ENCODE assay signal across 17 cellular contexts in genomic region chr3:152379415-152380042, GRCh38.
DNase-seq lines count a peak whose midpoint lies in the region; ATAC-seq and TF ChIP-seq lines count a peak whose summit lies in the region.
"Had no signal": no experiment of that assay in that cellular context is flagged by ENCODE, and none has a peak within 500 bp of the region (broad histone marks: within the 10 kb centered on the region; RNA-seq: fewer than 3 reads in every experiment).

No MANE protein-coding gene starts in this region.

- H3K36me3 Mint-ChIP-seq in CD4-positive, alpha-beta T cell (ENCODE audit: low read depth), result peaks cover 74% of the 10 kb centered on the region

- H3K9me3 ChIP-seq in CD4-positive, alpha-beta T cell (ENCODE audit: control insufficient read depth, low read length), result no peaks in the 10 kb centered on the region
- no peaks in the 10 kb centered on the region for H3K9me3 ChIP-seq in Karpas-422 (ENCODE audit: low read length)
- no peaks in the 10 kb centered on the region for H3K9me3 ChIP-seq in sigmoid colon
- H3K9me3 ChIP-seq: Caco-2 had no signal

- no peak overlapping the region for H3K4me3 ChIP-seq in Karpas-422 (ENCODE audit: low read length)
- H3K4me3 ChIP-seq in dorsolateral prefrontal cortex, result peak overlapping the region in 29 of 59 donors; percentile 0 to 59 (median 20)
- H3K4me3 ChIP-seq in sigmoid colon, result no peak overlapping the region

- peak overlapping the region; percentile 32 for H3K9ac ChIP-seq in Karpas-422 (ENCODE audit: low read length)

- no peak for TF ChIP-seq POLR2A in sigmoid colon (IDR thresholded peaks at IDR 0.05)

- H3K27me3 Mint-ChIP-seq in CD4-positive, alpha-beta T cell, result no peaks in the 10 kb centered on the region

- H3K4me2 ChIP-seq in Karpas-422 (ENCODE audit: low read depth, low read length, poor library complexity, severe bottlenecking), result peak overlapping the region; percentile 75

- POLR2A ChIA-PET in CD4-positive, alpha-beta T cell (lab: Charles Lee), result no interaction called here

- no peaks in the 10 kb centered on the region for H3K9me3 Mint-ChIP-seq in CD4-positive, alpha-beta T cell
- H3K9me3 Mint-ChIP-seq: activated T-cell treated with anti-CD3 and anti-CD28 coated beads, Interleukin-2, amount 50 U/mL, for 4 hours; H9; neural crest cell had no signal

- H3K36me3 ChIP-seq in Karpas-422 (ENCODE audit: insufficient read depth, low read length), result peaks cover 5% of the 10 kb centered on the region
- H3K36me3 ChIP-seq in sigmoid colon, result peaks cover 0 to 11% (median 0%) of the 10 kb centered on the region in 4 donors
- H3K36me3 ChIP-seq: WERI-Rb-1 had no signal

- intact Hi-C loops in CD4-positive, alpha-beta T cell (cut with DNase I, micrococcal nuclease), result loop anchor here (5.0 to 10.0 kb wide), 2 partner anchors 32 to 105 kb away; no protein-coding TSS in a partner anchor
- intact Hi-C loops in dorsolateral prefrontal cortex (cut with DNase I), result loop anchor here (5.0 to 10.0 kb wide), 3 partner anchors 65 to 115 kb away; partner anchors contain the start of gene MBNL1 (in 2 of the 2)
- intact Hi-C loops in sigmoid colon (cut with DNase I), result loop anchor here (5.0 kb wide), 1 partner anchor 72 kb away; no protein-coding TSS in a partner anchor

- H4K20me1 ChIP-seq in Karpas-422 (ENCODE audit: insufficient read depth, low read depth, low read length), result no peaks in the 10 kb centered on the region

- peak overlapping the region; percentile 49 for H3K4me3 Mint-ChIP-seq in CD4-positive, alpha-beta T cell
- H3K4me3 Mint-ChIP-seq: activated T-cell treated with anti-CD3 and anti-CD28 coated beads, Interleukin-2, amount 50 U/mL, for 4 hours; H9; neural crest cell had no signal

- H3K4me1 ChIP-seq in Karpas-422 (ENCODE audit: low read length), result peaks cover 100% of the 10 kb centered on the region
- H3K4me1 ChIP-seq in sigmoid colon, result peaks cover 0 to 87% (median 66%) of the 10 kb centered on the region in 4 donors
- H3K4me1 ChIP-seq: Caco-2 had no signal

- peaks cover 98% of the 10 kb centered on the region for H3K4me1 Mint-ChIP-seq in CD4-positive, alpha-beta T cell (ENCODE audit: low read depth)

- no peaks in the 10 kb centered on the region for H3K27me3 ChIP-seq in CD4-positive, alpha-beta T cell (ENCODE audit: control insufficient read depth, insufficient read depth, low read length)
- H3K27me3 ChIP-seq in Karpas-422 (ENCODE audit: low read length) (no peaks in the 10 kb centered on the region), dorsolateral prefrontal cortex (no peaks in the 10 kb centered on the region), sigmoid colon (no peaks in the 10 kb centered on the region)

- H3K27ac Mint-ChIP-seq in CD4-positive, alpha-beta T cell, result peak overlapping the region; percentile 87
- H3K27ac Mint-ChIP-seq: H9 had no signal

- CTCF ChIA-PET in CD4-positive, alpha-beta T cell (lab: Charles Lee), result interaction anchor here (0.8 kb wide), 1 partner anchor 308 kb away, joined by 3 read pairs; no protein-coding TSS in a partner anchor

- ATAC-seq in CD4-positive, alpha-beta T cell (ENCODE audit: poor library complexity), result no peak
- ATAC-seq: activated T-cell treated with anti-CD3 and anti-CD28 coated beads, Interleukin-2, amount 50 U/mL, for 4 hours had no signal

- no peak for TF ChIP-seq CTCF in CD4-positive, alpha-beta T cell (IDR thresholded peaks at IDR 0.05)
- TF ChIP-seq CTCF in dorsolateral prefrontal cortex (IDR thresholded peaks at IDR 0.05 in 54 of 56, conservative IDR thresholded peaks at IDR 0.05 in 2 of 56; ENCODE audit: low read depth in 1 of 56, partially characterized antibody in 56 of 56) (no peak), sigmoid colon (IDR thresholded peaks at IDR 0.05) (no peak)

- no peak overlapping the region for H2AFZ ChIP-seq in Karpas-422 (ENCODE audit: low read length)

- TF ChIP-seq EP300 in sigmoid colon (IDR thresholded peaks at IDR 0.05), result no peak

- peaks cover 99% of the 10 kb centered on the region for H3K79me2 ChIP-seq in Karpas-422 (ENCODE audit: low read length)

- 84 to 85% methylated on average over 4 of the region's 4 CpGs for WGBS in sigmoid colon, 2 donors

- no peaks in the 10 kb centered on the region for H3K9me2 ChIP-seq in Karpas-422 (replicated peaks; ENCODE audit: insufficient read depth, low read length)

- H3K27ac ChIP-seq in CD4-positive, alpha-beta T cell (ENCODE audit: low read depth, low read length), result no peak overlapping the region
- H3K27ac ChIP-seq in Karpas-422 (ENCODE audit: low read length) (peak overlapping the region; percentile 59), dorsolateral prefrontal cortex (peak overlapping the region; percentile 7 to 94 (median 85)), sigmoid colon (peak overlapping the region; percentile 73 to 79 (median 77))
- H3K27ac ChIP-seq: WERI-Rb-1 had no signal

- no peak for DNase-seq in CD4-positive, alpha-beta T cell
- DNase-seq in Karpas-422 (no peak), dorsolateral prefrontal cortex (no peak), sigmoid colon (no peak), DMS 273 treated with DMSO at 0.1 percent for 48 hours (lab: John Stamatoyannopoulos, UW) (no peak), SW480 (ENCODE audit: low spot score) (no peak), NCI-H82 treated with DMSO at 0.1 percent for 48 hours (lab: John Stamatoyannopoulos, UW; ENCODE audit: unreplicated experiment) (no peak), DMS79 (lab: John Stamatoyannopoulos, UW) (no peak)
- DNase-seq: activated T-cell treated with anti-CD3 and anti-CD28 coated beads, Interleukin-2, amount 50 U/mL, for 4 hours; Caco-2; H9; islet precursor cell; NCI-H1417; NCI-H526 treated with DMSO at 0.1 percent for 48 hours; stimulated activated CD4-positive, alpha-beta T cell treated with anti-CD3 and anti-CD28 coated beads, Interleukin-15, amount 100 ng/mL, for 24 hours; WERI-Rb-1 had no signal
